ENCODE assay signal across 17 cellular contexts in the genomic region with DNA sequence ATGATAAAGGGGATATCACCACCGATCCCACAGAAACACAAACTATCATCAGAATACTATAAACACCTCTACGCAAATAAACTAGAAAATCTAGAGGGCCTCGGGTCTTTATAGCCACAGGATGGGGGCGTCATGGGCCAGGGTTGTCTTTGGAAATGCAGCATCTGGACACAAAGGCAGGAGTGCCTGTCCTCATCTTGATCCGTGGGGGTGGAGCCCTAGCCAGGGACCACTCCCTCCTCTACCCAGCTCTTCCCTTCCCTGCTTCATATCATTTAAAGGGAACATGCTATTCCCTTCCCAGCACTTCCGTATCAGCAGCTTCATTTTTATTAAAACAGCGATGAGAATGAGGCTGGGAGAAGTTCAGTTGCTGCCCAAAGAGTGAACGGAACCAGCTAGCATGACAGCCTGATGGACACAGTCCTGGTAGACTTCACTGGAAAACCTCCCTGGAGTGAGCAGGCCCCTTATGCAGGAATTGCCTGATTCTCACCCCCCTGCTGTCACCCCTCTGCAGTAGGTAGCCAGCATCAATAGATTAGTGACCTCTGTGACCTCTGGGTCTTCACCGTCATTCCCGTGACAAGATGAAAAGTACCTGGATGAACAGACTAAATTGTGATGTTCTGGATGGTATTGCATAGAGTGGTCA.
DNase-seq lines count a peak whose midpoint lies in the region; ATAC-seq, FAIRE-seq and TF ChIP-seq lines count a peak whose summit lies in the region.
"Had no signal": no experiment of that assay in that cellular context is flagged by ENCODE, and none has a peak within 500 bp of the region (broad histone marks: within the 10 kb centered on the region; RNA-seq: fewer than 3 reads in every experiment).

No MANE protein-coding gene starts in this region.

- no peak overlapping the region for H3K9ac ChIP-seq in H9 (ENCODE audit: extremely low read depth, insufficient read length, low read length)
- H3K9ac ChIP-seq in neural progenitor cell: no peak overlapping the region
- H3K9ac ChIP-seq in HepG2 (ENCODE audit: insufficient read depth, low read depth, low read length): no peak overlapping the region
- H3K9ac ChIP-seq: GM23248 had no signal

- H3K79me2 ChIP-seq in H9 (ENCODE audit: insufficient read depth, low read length): no peaks in the 10 kb centered on the region
- no peaks in the 10 kb centered on the region for H3K79me2 ChIP-seq in neural progenitor cell (ENCODE audit: low read depth)
- no peaks in the 10 kb centered on the region for H3K79me2 ChIP-seq in HepG2 (ENCODE audit: insufficient read depth, low read length)

- intact Hi-C loops in HepG2 (cut with micrococcal nuclease; ENCODE audit: unreplicated experiment): no loop called here

- TF ChIP-seq CTCF in H9 (conservative IDR thresholded peaks at IDR 0.05) (no peak), neural progenitor cell (IDR thresholded peaks at IDR 0.05) (no peak), HepG2 (CRISPR knock-in tag; IDR thresholded peaks at IDR 0.05) (no peak)

- no peak for TF ChIP-seq POLR2A in HepG2 (IDR thresholded peaks at IDR 0.05; ENCODE audit: insufficient read depth in 1 of 2, low read depth in 2 of 2, low read length in 2 of 2)

- no peaks in the 10 kb centered on the region for H4K20me1 ChIP-seq in H9 (ENCODE audit: control insufficient read depth, insufficient read depth, insufficient read length)
- no peaks in the 10 kb centered on the region for H4K20me1 ChIP-seq in neural progenitor cell (ENCODE audit: low read depth)
- H4K20me1 ChIP-seq in HepG2 (ENCODE audit: insufficient read depth, low read length): no peaks in the 10 kb centered on the region

- H2AFZ ChIP-seq in H9 (ENCODE audit: low read length): no peak overlapping the region
- no peak overlapping the region for H2AFZ ChIP-seq in neural progenitor cell (replicated peaks)
- H2AFZ ChIP-seq in HepG2 (ENCODE audit: low read length): no peak overlapping the region
- H2AFZ ChIP-seq: GM23248 had no signal

- peaks cover 23 to 26% of the 10 kb centered on the region in 2 experiments for H3K4me1 Mint-ChIP-seq in H9
- peaks cover 18% of the 10 kb centered on the region for H3K4me1 Mint-ChIP-seq in neural progenitor cell

- CTCF ChIA-PET in HepG2 (lab: Yijun Ruan, JAX; ENCODE audit: low intra/inter-chr PET ratio, low total read pairs): no interaction called here

- H3K4ac ChIP-seq in H9 (ENCODE audit: low read depth, low read length): no peak overlapping the region

- no peak overlapping the region for H2BK5ac ChIP-seq in H9 (ENCODE audit: insufficient read length, low read length)

- H3K27me3 ChIP-seq in H9 (ENCODE audit: insufficient read depth, low read length): no peaks in the 10 kb centered on the region
- H3K27me3 ChIP-seq in neural progenitor cell: no peaks in the 10 kb centered on the region
- H3K27me3 ChIP-seq in HepG2 (ENCODE audit: control insufficient read depth in 1 of 2, insufficient read depth in 2 of 2, low read length in 2 of 2): no peaks in the 10 kb centered on the region

- H4K5ac ChIP-seq in H9 (ENCODE audit: insufficient read length, low read depth, low read length): no peak overlapping the region

- H3T11ph ChIP-seq in H9 (ENCODE audit: low read length): no peak overlapping the region

- DNase-seq in H9: peak; percentile 41
- DNase-seq in NCI-H146 (lab: John Stamatoyannopoulos, UW): peak; percentile 68
- peak; percentile 52 for DNase-seq in iPS DF 19.7 (ENCODE audit: low read depth, low spot score)
- peak; percentile 55 for DNase-seq in neural progenitor cell (ENCODE audit: low spot score)
- no peak for DNase-seq in NCI-H1436 (lab: John Stamatoyannopoulos, UW)
- DNase-seq in HepG2 (ENCODE audit: low spot score): no peak
- no peak for DNase-seq in kidney glomerular epithelial cell (lab: John Stamatoyannopoulos, UW)
- no peak for DNase-seq in stimulated activated CD4-positive, alpha-beta T cell treated with anti-CD3 and anti-CD28 coated beads, Interleukin-4, amount 100 ng/mL, for 1 hour
- DNase-seq: ACHN, C1 segment of cervical spinal cord, DMS79, GM23248, NCI-H1436 treated with DMSO at 0.1 percent for 48 hours, NCI-H2081, NCI-H2171 treated with DMSO at 0.1 percent for 48 hours, NCI-H774, T-helper 1 cell had no signal

- H2BK12ac ChIP-seq in H9 (ENCODE audit: insufficient read length, low read depth, low read length): no peak overlapping the region

- H2BK15ac ChIP-seq in H9 (ENCODE audit: low read depth, low read length): no peak overlapping the region

- H3F3A ChIP-seq in neural progenitor cell (ENCODE audit: low read depth): peaks cover 23% of the 10 kb centered on the region

- no peak overlapping the region for H3K56ac ChIP-seq in H9 (ENCODE audit: insufficient read length, low read depth, low read length)

- H3K9me3 Mint-ChIP-seq in H9: peaks cover 11 to 13% of the 10 kb centered on the region in 2 experiments; a peak in 4 of 5 replicates
- H3K9me3 Mint-ChIP-seq in neural progenitor cell: peaks cover 16% of the 10 kb centered on the region

- H3K36me3 Mint-ChIP-seq in H9 (ENCODE audit: insufficient read depth in 1 of 3, low read depth in 3 of 3): peaks cover 28 to 56% (median 42%) of the 10 kb centered on the region in 3 experiments
- H3K36me3 Mint-ChIP-seq in neural progenitor cell: peaks cover 37% of the 10 kb centered on the region

- ATAC-seq in HepG2: no peak

- no peak overlapping the region for H3K23ac ChIP-seq in H9 (ENCODE audit: insufficient read length, low read depth, low read length)

- WGBS in H9 (ENCODE audit: extremely low coverage, insufficient read length, low lambda C conversion rate): no CpG with 5 or more reads among the region's 10 CpGs
- 92% methylated on average over 10 of the region's 10 CpGs for WGBS in HepG2 (ENCODE audit: low lambda C conversion rate)

- H2AK5ac ChIP-seq in H9 (ENCODE audit: insufficient read length, low read length): no peak overlapping the region

- TF ChIP-seq EP300 in HepG2 (IDR thresholded peaks at IDR 0.05; ENCODE audit: low read depth in 2 of 2, low read length in 2 of 2) (no peak), HepG2 (CRISPR knock-in tag; IDR thresholded peaks at IDR 0.05; ENCODE audit: borderline replicate concordance) (no peak)

- TF ChIP-seq RAD21 in HepG2 (CRISPR knock-in tag; IDR thresholded peaks at IDR 0.05): no peak

- H3K27ac Mint-ChIP-seq in H9: peak overlapping the region in 2 of 3 experiments; percentile 76; a peak in 3 of 7 replicates
- peak overlapping the region; percentile 97 for H3K27ac Mint-ChIP-seq in neural progenitor cell

- H3K4me1 ChIP-seq in H9 (ENCODE audit: insufficient read depth, low read length) (peaks cover 6% of the 10 kb centered on the region), neural progenitor cell (peaks cover 21% of the 10 kb centered on the region), HepG2 (ENCODE audit: insufficient read depth, low read length) (no peaks in the 10 kb centered on the region)

- no peak overlapping the region for H2BK20ac ChIP-seq in H9 (ENCODE audit: low read depth, low read length, poor library complexity, severe bottlenecking)

- H3K4me2 ChIP-seq in H9 (ENCODE audit: insufficient read depth, insufficient read length, low read length): no peak overlapping the region
- peak overlapping the region; percentile 67 for H3K4me2 ChIP-seq in neural progenitor cell
- H3K4me2 ChIP-seq in HepG2 (ENCODE audit: low read depth, low read length): no peak overlapping the region

- H2BK120ac ChIP-seq in H9 (ENCODE audit: low read depth, low read length, poor library complexity, severe bottlenecking): no peak overlapping the region

- H4K91ac ChIP-seq in H9 (ENCODE audit: insufficient read length, low read depth, low read length): no peak overlapping the region

- no peaks in the 10 kb centered on the region for H3K23me2 ChIP-seq in H9 (ENCODE audit: insufficient read length, low read depth, low read length, poor library complexity, severe bottlenecking)

- no peaks in the 10 kb centered on the region for H3K79me1 ChIP-seq in H9 (ENCODE audit: insufficient read depth, low read depth, low read length, poor library complexity, severe bottlenecking)

- peak overlapping the region; percentile 12 for H3K4me3 ChIP-seq in neural progenitor cell
- H3K4me3 ChIP-seq in HepG2 (replicated peaks in 1 of 3; ENCODE audit: insufficient read depth in 1 of 3, low read depth in 2 of 3, low read length in 3 of 3): no peak overlapping the region
- H3K4me3 ChIP-seq: GM23248 had no signal

- FAIRE-seq in HepG2 (lab: Jason Lieb, UNC): no peak

- H3K9me3 ChIP-seq in H9 (ENCODE audit: control insufficient read depth, low read depth, low read length): no peaks in the 10 kb centered on the region
- peaks cover 3% of the 10 kb centered on the region for H3K9me3 ChIP-seq in neural progenitor cell (ENCODE audit: low read depth)
- no peaks in the 10 kb centered on the region for H3K9me3 ChIP-seq in HepG2 (ENCODE audit: low read length)

- H3K36me3 ChIP-seq in neural progenitor cell: no peaks in the 10 kb centered on the region
- H3K36me3 ChIP-seq in HepG2 (replicated peaks in 1 of 2; ENCODE audit: control insufficient read depth in 1 of 2, insufficient read depth in 2 of 2, low read length in 2 of 2): peaks cover 0 to 14% of the 10 kb centered on the region in 2 experiments; a peak in 3 of 5 replicates

- H3K4me3 Mint-ChIP-seq in H9 (peak overlapping the region in 1 of 2 experiments; percentile 5; a peak in 1 of 5 replicates), neural progenitor cell (no peak overlapping the region)

- H3K27ac ChIP-seq in H9 (ENCODE audit: insufficient read length, low read depth, low read length): no peak overlapping the region
- H3K27ac ChIP-seq in neural progenitor cell: peak overlapping the region; percentile 68
- H3K27ac ChIP-seq in HepG2 (ENCODE audit: extremely low read length, insufficient read depth, low read length): no peak overlapping the region
- H3K27ac ChIP-seq: GM23248 had no signal

- H3K27me3 Mint-ChIP-seq in H9 (ENCODE audit: low read depth): peaks cover 6% of the 10 kb centered on the region
- peaks cover 2% of the 10 kb centered on the region for H3K27me3 Mint-ChIP-seq in neural progenitor cell (ENCODE audit: insufficient read depth, low read depth)

- BruUV-seq in HepG2 (replicated peaks; lab: Mats Ljungman, UMichigan): no TSS peak

- in situ Hi-C loops in HepG2 (cut with HindIII; ENCODE audit: extremely low pct_ligation_motif_present, low pct_unique_long_range_greater_than_20kb): no loop called here

- H3K18ac ChIP-seq in H9 (ENCODE audit: insufficient read length, low read depth, low read length): no peak overlapping the region

- no peak overlapping the region for H4K8ac ChIP-seq in H9 (replicated peaks; ENCODE audit: insufficient read length, low read depth, low read length)

- no peak overlapping the region for H3K14ac ChIP-seq in H9 (ENCODE audit: insufficient read depth, low read length)

- POLR2A ChIA-PET in HepG2 (lab: Yijun Ruan, JAX): no interaction called here

Comparison
In these comparisons a context has a peak if more than half of its experiments do, and no peak if none do; other contexts are left out.
1. DNase-seq: peak in H9 (single experiment), NCI-H146 (single experiment), iPS DF 19.7 (single experiment) and neural progenitor cell (single experiment); none in NCI-H1436 (single experiment), HepG2 (single experiment), kidney glomerular epithelial cell (single experiment) and stimulated activated CD4-positive, alpha-beta T cell treated with anti-CD3 and anti-CD28 coated beads, Interleukin-4, amount 100 ng/mL, for 1 hour (single experiment).